14 cellular contexts compared by ENCODE assay signal in the genomic region with DNA sequence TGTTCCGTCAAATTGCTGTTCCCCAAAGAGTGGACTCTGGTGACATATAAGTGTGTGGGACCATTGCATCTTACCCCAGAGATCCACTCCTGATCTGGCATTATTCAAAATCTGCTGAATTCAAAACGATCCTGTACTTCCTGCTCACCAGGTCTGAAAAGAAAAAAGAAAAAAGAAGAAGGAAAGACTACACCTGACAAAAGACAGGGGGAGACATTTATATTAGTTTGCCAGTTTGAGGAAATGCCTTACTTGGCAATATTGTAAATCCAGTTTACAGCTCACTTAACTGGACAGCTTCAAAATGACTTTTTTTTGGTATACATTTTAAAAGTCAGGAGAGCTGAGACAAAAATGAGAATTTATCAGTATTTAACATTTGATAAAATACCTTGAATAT. TPM values are rescaled to one million over a fixed set of nuclear protein-coding genes. Genes with fewer than 3 reads are reported as not detected.
A peak's percentile ranks its signal among the peaks of the same experiment; 100 is the strongest.
DNase-seq lines count a peak whose midpoint lies in the region; ATAC-seq and TF ChIP-seq lines count a peak whose summit lies in the region.
"Had no signal": no experiment of that assay in that cellular context is flagged by ENCODE, and none has a peak within 500 bp of the region (broad histone marks: within the 10 kb centered on the region; RNA-seq: fewer than 3 reads in every experiment).

No MANE protein-coding gene starts in this region.

- H3K27me3 ChIP-seq in GM06990 (replicated peaks; ENCODE audit: control insufficient read depth, insufficient read depth, low read length), result no peaks in the 10 kb centered on the region
- no peaks in the 10 kb centered on the region for H3K27me3 ChIP-seq in CD4-positive, alpha-beta T cell (ENCODE audit: control insufficient read depth, insufficient read depth, low read length)
- H3K27me3 ChIP-seq: esophagus squamous epithelium, right atrium auricular region had no signal

- H3K9me3 ChIP-seq in CD4-positive, alpha-beta T cell (ENCODE audit: control insufficient read depth, low read length), result no peaks in the 10 kb centered on the region
- H3K9me3 ChIP-seq: esophagus squamous epithelium, left ventricle myocardium inferior, right atrium auricular region had no signal

- no peaks in the 10 kb centered on the region for H3K36me3 Mint-ChIP-seq in CD4-positive, alpha-beta T cell (ENCODE audit: low read depth)
- H3K36me3 Mint-ChIP-seq: activated naive CD8-positive, alpha-beta T cell had no signal

- no peak overlapping the region for H3K27ac ChIP-seq in 22Rv1
- H3K27ac ChIP-seq in CD4-positive, alpha-beta T cell (ENCODE audit: low read depth, low read length), result no peak overlapping the region
- H3K27ac ChIP-seq: left ventricle myocardium inferior, right atrium auricular region had no signal

- no peak for ATAC-seq in CD4-positive, alpha-beta T cell (ENCODE audit: poor library complexity)
- ATAC-seq in HG03469 (IDR thresholded peaks at IDR 0.05; ENCODE audit: unreplicated experiment), result no peak
- ATAC-seq: activated CD4-positive, CD25-positive, alpha-beta regulatory T cell treated with anti-CD3 and anti-CD28 coated beads, Interleukin-2, amount 50 U/mL, for 24 hours had no signal

- POLR2A ChIA-PET in CD4-positive, alpha-beta T cell (lab: Charles Lee), result no interaction called here

- no peak overlapping the region for H3K27ac Mint-ChIP-seq in CD4-positive, alpha-beta T cell
- H3K27ac Mint-ChIP-seq: activated naive CD8-positive, alpha-beta T cell had no signal

- H3K36me3 ChIP-seq in GM06990 (ENCODE audit: control insufficient read depth, insufficient read depth, low read length), result no peaks in the 10 kb centered on the region
- H3K36me3 ChIP-seq: esophagus squamous epithelium, left ventricle myocardium inferior, right atrium auricular region had no signal

- TF ChIP-seq CTCF in 22Rv1 (IDR thresholded peaks at IDR 0.05) (peak; percentile 32), GM06990 (IDR thresholded peaks at IDR 0.05; ENCODE audit: insufficient read depth, low read length, poor library complexity, severe bottlenecking) (peak; percentile 23), choroid plexus epithelial cell (conservative IDR thresholded peaks at IDR 0.05; ENCODE audit: low read depth, low read length) (peak; percentile 39)
- no peak for TF ChIP-seq CTCF in CD4-positive, alpha-beta T cell (IDR thresholded peaks at IDR 0.05)

- H3K4me3 Mint-ChIP-seq in CD4-positive, alpha-beta T cell, result no peak overlapping the region
- H3K4me3 Mint-ChIP-seq: activated naive CD8-positive, alpha-beta T cell had no signal

- intact Hi-C loops in CD4-positive, alpha-beta T cell (cut with DNase I, micrococcal nuclease), result no loop called here

- H3K9me3 Mint-ChIP-seq in CD4-positive, alpha-beta T cell, result no peaks in the 10 kb centered on the region

- H3K4me1 Mint-ChIP-seq in CD4-positive, alpha-beta T cell (ENCODE audit: low read depth), result peaks cover 7% of the 10 kb centered on the region

- H3K4me3 ChIP-seq in GM06990 (replicated peaks; ENCODE audit: low read depth, low read length) (no peak overlapping the region), choroid plexus epithelial cell (ENCODE audit: low read depth, low read length) (no peak overlapping the region)
- H3K4me3 ChIP-seq: esophagus squamous epithelium, left ventricle myocardium inferior, right atrium auricular region had no signal

- DNase-seq in GM06990 (ENCODE audit: extremely low read depth, insufficient read length), result no peak
- peak; percentile 73 for DNase-seq in NAMALWA (ENCODE audit: low spot score)
- no peak for DNase-seq in choroid plexus epithelial cell (ENCODE audit: low read depth)
- DNase-seq in CD4-positive, alpha-beta T cell, result no peak
- no peak for DNase-seq in NCI-H1105 treated with DMSO at 0.1 percent for 48 hours (lab: John Stamatoyannopoulos, UW)
- no peak for DNase-seq in NCI-H1417 treated with DMSO at 0.1 percent for 48 hours (lab: John Stamatoyannopoulos, UW)
- DNase-seq: esophagus squamous epithelium, left ventricle myocardium inferior, NCI-H748 treated with DMSO at 0.1 percent for 48 hours had no signal

- CTCF ChIA-PET in CD4-positive, alpha-beta T cell (lab: Charles Lee), result interaction anchor here (0.6 kb wide), 1 partner anchor 389 kb away, joined by 3 read pairs; no protein-coding TSS in a partner anchor

- no peaks in the 10 kb centered on the region for H3K27me3 Mint-ChIP-seq in CD4-positive, alpha-beta T cell
- H3K27me3 Mint-ChIP-seq: activated naive CD8-positive, alpha-beta T cell had no signal

RNA-seq across cellular contexts. Expression of a gene that starts 15.0 kb away (rescaled TPM):
- total RNA-seq in CD4-positive, alpha-beta T cell, result 10 to 100 TPM; 29.0 to 29.6 TPM

RNA-seq across cellular contexts. Expression of a gene that starts 57.8 kb away (rescaled TPM):
- 10 to 100 TPM; 21.3 to 22.0 TPM for total RNA-seq in CD4-positive, alpha-beta T cell
